In the genomic region with DNA sequence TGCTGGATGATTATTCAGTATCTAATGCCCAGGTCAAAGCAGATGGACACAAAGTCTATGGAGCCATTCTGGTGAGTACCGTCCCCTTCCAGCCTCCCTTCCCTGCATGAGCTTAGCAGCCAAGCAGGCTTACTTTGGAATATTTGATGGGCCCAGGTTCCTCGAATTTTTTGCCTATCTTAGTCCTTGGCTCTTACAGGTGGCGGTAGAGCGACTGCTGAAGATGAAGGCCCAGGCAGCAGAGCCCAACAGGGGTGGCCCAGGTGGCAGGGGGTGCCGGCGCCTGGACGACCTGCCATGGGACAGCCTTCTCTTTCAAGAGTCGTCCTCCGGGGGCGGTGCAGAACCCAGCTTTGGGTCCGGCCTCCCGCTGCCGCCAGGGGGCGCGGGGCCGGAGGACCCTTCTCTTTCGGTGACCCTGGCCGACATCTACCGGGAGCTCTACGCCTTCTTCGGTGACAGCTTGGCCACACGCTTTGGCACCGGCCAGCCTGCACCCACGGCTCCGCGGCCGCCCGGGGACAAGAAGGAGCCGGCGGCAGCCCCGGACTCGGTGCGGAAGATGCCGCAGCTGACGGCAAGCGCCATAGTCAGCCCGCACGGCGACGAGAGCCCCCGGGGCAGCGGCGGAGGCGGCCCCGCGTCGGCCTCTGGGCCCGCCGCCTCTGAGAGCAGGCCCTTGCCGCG, we compare ENCODE assay signal across 2 cellular contexts.
A peak's percentile ranks its signal among the peaks of the same experiment; 100 is the strongest.
TF ChIP-seq lines count a peak whose summit lies in the region.

No MANE protein-coding gene starts in this region.

TF ChIP-seq in HCT116, 20 proteins besides CTCF, POLR2A, EP300 and RAD21:
- TF ChIP-seq TCF7L2 (IDR thresholded peaks at IDR 0.05; ENCODE audit: borderline replicate concordance, extremely low read depth, insufficient read depth, insufficient read length): no peak
- TF ChIP-seq FOSL1 (IDR thresholded peaks at IDR 0.05; ENCODE audit: low read depth): no peak
- TF ChIP-seq ZFX (IDR thresholded peaks at IDR 0.05): no peak
- no peak for TF ChIP-seq EGR1 (IDR thresholded peaks at IDR 0.05; ENCODE audit: low read depth)
- TF ChIP-seq YY1 (IDR thresholded peaks at IDR 0.05; ENCODE audit: extremely low read depth, insufficient replicate concordance, low read depth, low read length): peak; percentile 70
- TF ChIP-seq CEBPB (IDR thresholded peaks at IDR 0.05; ENCODE audit: low read depth): no peak
TF ChIP-seq in HCT116: peak in this region for 1.

TF ChIP-seq in SK-N-SH, 30 proteins besides CTCF, POLR2A, EP300 and RAD21:
- no peak for TF ChIP-seq NFIC (IDR thresholded peaks at IDR 0.05; ENCODE audit: borderline replicate concordance)
- no peak for TF ChIP-seq RCOR1 (IDR thresholded peaks at IDR 0.05; ENCODE audit: low read length)
- no peak for TF ChIP-seq ELF1 (IDR thresholded peaks at IDR 0.05)
- no peak for TF ChIP-seq GATA2 (CRISPR knock-in tag; IDR thresholded peaks at IDR 0.05)
- TF ChIP-seq FOSL2 (IDR thresholded peaks at IDR 0.05; ENCODE audit: borderline replicate concordance, low read depth): no peak
- peak; percentile 43 for TF ChIP-seq CHD2 (IDR thresholded peaks at IDR 0.05; ENCODE audit: low read length, partially characterized antibody)
- TF ChIP-seq FOXJ3 (CRISPR knock-in tag; IDR thresholded peaks at IDR 0.05): no peak
- TF ChIP-seq MEF2A (IDR thresholded peaks at IDR 0.05; ENCODE audit: borderline replicate concordance, low read depth): no peak
- TF ChIP-seq RFX5 (IDR thresholded peaks at IDR 0.05; ENCODE audit: low read length): 0 out of 2 replicates have a peak, but pooled peaks have one; percentile 15
- TF ChIP-seq, protein P1, sequence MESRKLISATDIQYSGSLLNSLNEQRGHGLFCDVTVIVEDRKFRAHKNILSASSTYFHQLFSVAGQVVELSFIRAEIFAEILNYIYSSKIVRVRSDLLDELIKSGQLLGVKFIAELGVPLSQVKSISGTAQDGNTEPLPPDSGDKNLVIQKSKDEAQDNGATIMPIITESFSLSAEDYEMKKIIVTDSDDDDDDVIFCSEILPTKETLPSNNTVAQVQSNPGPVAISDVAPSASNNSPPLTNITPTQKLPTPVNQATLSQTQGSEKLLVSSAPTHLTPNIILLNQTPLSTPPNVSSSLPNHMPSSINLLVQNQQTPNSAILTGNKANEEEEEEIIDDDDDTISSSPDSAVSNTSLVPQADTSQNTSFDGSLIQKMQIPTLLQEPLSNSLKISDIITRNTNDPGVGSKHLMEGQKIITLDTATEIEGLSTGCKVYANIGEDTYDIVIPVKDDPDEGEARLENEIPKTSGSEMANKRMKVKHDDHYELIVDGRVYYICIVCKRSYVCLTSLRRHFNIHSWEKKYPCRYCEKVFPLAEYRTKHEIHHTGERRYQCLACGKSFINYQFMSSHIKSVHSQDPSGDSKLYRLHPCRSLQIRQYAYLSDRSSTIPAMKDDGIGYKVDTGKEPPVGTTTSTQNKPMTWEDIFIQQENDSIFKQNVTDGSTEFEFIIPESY (IDR thresholded peaks at IDR 0.05; ENCODE audit: borderline replicate concordance, low read depth): no peak
- peak; percentile 41; the same call in 1 of the 2 replicates for TF ChIP-seq TAF1 (IDR thresholded peaks at IDR 0.05; ENCODE audit: borderline replicate concordance, low read depth, low read length)
- TF ChIP-seq POLR2AphosphoS5 (IDR thresholded peaks at IDR 0.05; ENCODE audit: low read depth, low read length): peak; percentile 27; the same call in 1 of the 2 replicates
- no peak for TF ChIP-seq NRF1 (IDR thresholded peaks at IDR 0.05; ENCODE audit: low read depth, low read length)
- peak; percentile 81 for TF ChIP-seq SMC3 (IDR thresholded peaks at IDR 0.05; ENCODE audit: low read depth, low read length)
- TF ChIP-seq, protein P2, sequence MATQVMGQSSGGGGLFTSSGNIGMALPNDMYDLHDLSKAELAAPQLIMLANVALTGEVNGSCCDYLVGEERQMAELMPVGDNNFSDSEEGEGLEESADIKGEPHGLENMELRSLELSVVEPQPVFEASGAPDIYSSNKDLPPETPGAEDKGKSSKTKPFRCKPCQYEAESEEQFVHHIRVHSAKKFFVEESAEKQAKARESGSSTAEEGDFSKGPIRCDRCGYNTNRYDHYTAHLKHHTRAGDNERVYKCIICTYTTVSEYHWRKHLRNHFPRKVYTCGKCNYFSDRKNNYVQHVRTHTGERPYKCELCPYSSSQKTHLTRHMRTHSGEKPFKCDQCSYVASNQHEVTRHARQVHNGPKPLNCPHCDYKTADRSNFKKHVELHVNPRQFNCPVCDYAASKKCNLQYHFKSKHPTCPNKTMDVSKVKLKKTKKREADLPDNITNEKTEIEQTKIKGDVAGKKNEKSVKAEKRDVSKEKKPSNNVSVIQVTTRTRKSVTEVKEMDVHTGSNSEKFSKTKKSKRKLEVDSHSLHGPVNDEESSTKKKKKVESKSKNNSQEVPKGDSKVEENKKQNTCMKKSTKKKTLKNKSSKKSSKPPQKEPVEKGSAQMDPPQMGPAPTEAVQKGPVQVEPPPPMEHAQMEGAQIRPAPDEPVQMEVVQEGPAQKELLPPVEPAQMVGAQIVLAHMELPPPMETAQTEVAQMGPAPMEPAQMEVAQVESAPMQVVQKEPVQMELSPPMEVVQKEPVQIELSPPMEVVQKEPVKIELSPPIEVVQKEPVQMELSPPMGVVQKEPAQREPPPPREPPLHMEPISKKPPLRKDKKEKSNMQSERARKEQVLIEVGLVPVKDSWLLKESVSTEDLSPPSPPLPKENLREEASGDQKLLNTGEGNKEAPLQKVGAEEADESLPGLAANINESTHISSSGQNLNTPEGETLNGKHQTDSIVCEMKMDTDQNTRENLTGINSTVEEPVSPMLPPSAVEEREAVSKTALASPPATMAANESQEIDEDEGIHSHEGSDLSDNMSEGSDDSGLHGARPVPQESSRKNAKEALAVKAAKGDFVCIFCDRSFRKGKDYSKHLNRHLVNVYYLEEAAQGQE (IDR thresholded peaks at IDR 0.05; ENCODE audit: low read depth, low read length): 0 out of 2 replicates have a peak, but pooled peaks have one; percentile 8
- TF ChIP-seq FOXM1 (IDR thresholded peaks at IDR 0.05; ENCODE audit: low read depth): 0 out of 2 replicates have a peak, but pooled peaks have one; percentile 13
- TF ChIP-seq, protein P3, sequence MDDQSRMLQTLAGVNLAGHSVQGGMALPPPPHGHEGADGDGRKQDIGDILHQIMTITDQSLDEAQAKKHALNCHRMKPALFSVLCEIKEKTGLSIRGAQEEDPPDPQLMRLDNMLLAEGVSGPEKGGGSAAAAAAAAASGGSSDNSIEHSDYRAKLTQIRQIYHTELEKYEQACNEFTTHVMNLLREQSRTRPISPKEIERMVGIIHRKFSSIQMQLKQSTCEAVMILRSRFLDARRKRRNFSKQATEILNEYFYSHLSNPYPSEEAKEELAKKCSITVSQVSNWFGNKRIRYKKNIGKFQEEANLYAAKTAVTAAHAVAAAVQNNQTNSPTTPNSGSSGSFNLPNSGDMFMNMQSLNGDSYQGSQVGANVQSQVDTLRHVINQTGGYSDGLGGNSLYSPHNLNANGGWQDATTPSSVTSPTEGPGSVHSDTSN (IDR thresholded peaks at IDR 0.05): no peak
- peak; percentile 89; the same call in 1 of the 2 replicates for TF ChIP-seq SIN3A (IDR thresholded peaks at IDR 0.05; ENCODE audit: borderline replicate concordance, low read depth, low read length)
- TF ChIP-seq JUND (IDR thresholded peaks at IDR 0.05): no peak
- TF ChIP-seq GABPA (IDR thresholded peaks at IDR 0.05; ENCODE audit: low read depth): no peak
- TF ChIP-seq, protein P4, sequence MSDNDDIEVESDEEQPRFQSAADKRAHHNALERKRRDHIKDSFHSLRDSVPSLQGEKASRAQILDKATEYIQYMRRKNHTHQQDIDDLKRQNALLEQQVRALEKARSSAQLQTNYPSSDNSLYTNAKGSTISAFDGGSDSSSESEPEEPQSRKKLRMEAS (IDR thresholded peaks at IDR 0.05; ENCODE audit: low read depth): peak; percentile 48; the same call in 1 of the 2 replicates
- TF ChIP-seq TCF12 (IDR thresholded peaks at IDR 0.05): no peak
- TF ChIP-seq, protein P5, sequence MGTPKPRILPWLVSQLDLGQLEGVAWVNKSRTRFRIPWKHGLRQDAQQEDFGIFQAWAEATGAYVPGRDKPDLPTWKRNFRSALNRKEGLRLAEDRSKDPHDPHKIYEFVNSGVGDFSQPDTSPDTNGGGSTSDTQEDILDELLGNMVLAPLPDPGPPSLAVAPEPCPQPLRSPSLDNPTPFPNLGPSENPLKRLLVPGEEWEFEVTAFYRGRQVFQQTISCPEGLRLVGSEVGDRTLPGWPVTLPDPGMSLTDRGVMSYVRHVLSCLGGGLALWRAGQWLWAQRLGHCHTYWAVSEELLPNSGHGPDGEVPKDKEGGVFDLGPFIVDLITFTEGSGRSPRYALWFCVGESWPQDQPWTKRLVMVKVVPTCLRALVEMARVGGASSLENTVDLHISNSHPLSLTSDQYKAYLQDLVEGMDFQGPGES (IDR thresholded peaks at IDR 0.05; ENCODE audit: low read depth, low read length): no peak
- TF ChIP-seq, protein P6, sequence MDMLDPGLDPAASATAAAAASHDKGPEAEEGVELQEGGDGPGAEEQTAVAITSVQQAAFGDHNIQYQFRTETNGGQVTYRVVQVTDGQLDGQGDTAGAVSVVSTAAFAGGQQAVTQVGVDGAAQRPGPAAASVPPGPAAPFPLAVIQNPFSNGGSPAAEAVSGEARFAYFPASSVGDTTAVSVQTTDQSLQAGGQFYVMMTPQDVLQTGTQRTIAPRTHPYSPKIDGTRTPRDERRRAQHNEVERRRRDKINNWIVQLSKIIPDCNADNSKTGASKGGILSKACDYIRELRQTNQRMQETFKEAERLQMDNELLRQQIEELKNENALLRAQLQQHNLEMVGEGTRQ (IDR thresholded peaks at IDR 0.05; ENCODE audit: borderline replicate concordance, low read depth, low read length): no peak
- peak; percentile 30; the same call in 1 of the 2 replicates for TF ChIP-seq YY1 (IDR thresholded peaks at IDR 0.05; ENCODE audit: low read depth)
- 0 out of 2 replicates have a peak, but pooled peaks have one; percentile 10 for TF ChIP-seq TEAD4 (IDR thresholded peaks at IDR 0.05; ENCODE audit: borderline replicate concordance, insufficient read depth)
- no peak for TF ChIP-seq RXRA (IDR thresholded peaks at IDR 0.05; ENCODE audit: borderline replicate concordance, low read depth)
- peak; percentile 71; the same call in 1 of the 2 replicates for TF ChIP-seq MXI1 (IDR thresholded peaks at IDR 0.05; ENCODE audit: low read depth, low read length)
- TF ChIP-seq EZH2phosphoT487 (IDR thresholded peaks at IDR 0.05; ENCODE audit: borderline replicate concordance, low read depth): no peak
- TF ChIP-seq, protein P7, sequence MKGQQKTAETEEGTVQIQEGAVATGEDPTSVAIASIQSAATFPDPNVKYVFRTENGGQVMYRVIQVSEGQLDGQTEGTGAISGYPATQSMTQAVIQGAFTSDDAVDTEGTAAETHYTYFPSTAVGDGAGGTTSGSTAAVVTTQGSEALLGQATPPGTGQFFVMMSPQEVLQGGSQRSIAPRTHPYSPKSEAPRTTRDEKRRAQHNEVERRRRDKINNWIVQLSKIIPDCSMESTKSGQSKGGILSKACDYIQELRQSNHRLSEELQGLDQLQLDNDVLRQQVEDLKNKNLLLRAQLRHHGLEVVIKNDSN (IDR thresholded peaks at IDR 0.05; ENCODE audit: borderline replicate concordance, low read depth): no peak
